1 cellular context compared by ENCODE assay signal in the genomic region with DNA sequence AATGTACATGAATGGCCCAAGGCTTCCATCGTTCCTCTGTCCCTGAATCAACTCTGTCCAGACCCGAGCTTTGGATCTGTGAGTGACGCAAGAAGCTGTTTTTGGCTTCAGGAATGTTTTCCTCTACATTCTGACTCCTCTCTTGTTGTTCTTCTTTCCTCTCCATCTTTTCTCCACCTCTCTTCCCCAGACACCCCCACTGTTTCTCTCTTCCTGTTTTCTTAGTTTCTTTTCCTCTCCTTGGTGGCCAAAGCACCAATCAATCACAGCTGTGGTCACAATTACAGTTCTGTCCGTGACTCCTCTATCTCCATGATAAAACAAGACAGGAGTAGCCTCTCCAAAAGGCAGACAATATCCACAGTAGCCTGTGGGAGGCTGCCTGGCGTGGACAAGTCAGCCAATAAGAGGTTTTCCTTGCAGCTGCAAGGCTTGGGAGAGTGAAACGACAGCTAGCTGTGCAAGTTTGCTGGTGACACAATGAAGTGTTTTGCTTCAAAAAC.
A peak's percentile ranks its signal among the peaks of the same experiment; 100 is the strongest.
TF ChIP-seq lines count a peak whose summit lies in the region.

No MANE protein-coding gene starts in this region.

TF ChIP-seq in K562, 482 proteins besides CTCF, POLR2A, EP300 and RAD21 (continued from another document and continues in another):
- TF ChIP-seq, protein P1, sequence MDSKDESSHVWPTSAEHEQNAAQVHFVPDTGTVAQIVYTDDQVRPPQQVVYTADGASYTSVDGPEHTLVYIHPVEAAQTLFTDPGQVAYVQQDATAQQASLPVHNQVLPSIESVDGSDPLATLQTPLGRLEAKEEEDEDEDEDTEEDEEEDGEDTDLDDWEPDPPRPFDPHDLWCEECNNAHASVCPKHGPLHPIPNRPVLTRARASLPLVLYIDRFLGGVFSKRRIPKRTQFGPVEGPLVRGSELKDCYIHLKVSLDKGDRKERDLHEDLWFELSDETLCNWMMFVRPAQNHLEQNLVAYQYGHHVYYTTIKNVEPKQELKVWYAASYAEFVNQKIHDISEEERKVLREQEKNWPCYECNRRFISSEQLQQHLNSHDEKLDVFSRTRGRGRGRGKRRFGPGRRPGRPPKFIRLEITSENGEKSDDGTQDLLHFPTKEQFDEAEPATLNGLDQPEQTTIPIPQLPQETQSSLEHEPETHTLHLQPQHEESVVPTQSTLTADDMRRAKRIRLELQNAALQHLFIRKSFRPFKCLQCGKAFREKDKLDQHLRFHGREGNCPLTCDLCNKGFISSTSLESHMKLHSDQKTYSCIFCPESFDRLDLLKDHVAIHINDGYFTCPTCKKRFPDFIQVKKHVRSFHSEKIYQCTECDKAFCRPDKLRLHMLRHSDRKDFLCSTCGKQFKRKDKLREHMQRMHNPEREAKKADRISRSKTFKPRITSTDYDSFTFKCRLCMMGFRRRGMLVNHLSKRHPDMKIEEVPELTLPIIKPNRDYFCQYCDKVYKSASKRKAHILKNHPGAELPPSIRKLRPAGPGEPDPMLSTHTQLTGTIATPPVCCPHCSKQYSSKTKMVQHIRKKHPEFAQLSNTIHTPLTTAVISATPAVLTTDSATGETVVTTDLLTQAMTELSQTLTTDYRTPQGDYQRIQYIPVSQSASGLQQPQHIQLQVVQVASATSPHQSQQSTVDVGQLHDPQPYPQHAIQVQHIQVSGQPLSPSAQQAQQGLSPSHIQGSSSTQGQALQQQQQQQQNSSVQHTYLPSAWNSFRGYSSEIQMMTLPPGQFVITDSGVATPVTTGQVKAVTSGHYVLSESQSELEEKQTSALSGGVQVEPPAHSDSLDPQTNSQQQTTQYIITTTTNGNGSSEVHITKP (IDR thresholded peaks at IDR 0.05; ENCODE audit: partially characterized antibody): no peak
- TF ChIP-seq, protein P2, sequence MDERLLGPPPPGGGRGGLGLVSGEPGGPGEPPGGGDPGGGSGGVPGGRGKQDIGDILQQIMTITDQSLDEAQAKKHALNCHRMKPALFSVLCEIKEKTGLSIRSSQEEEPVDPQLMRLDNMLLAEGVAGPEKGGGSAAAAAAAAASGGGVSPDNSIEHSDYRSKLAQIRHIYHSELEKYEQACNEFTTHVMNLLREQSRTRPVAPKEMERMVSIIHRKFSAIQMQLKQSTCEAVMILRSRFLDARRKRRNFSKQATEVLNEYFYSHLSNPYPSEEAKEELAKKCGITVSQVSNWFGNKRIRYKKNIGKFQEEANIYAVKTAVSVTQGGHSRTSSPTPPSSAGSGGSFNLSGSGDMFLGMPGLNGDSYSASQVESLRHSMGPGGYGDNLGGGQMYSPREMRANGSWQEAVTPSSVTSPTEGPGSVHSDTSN (CRISPR knock-in tag; IDR thresholded peaks at IDR 0.05; ENCODE audit: low read depth): no peak
- TF ChIP-seq, protein P2 (tag; conservative IDR thresholded peaks at IDR 0.05; ENCODE audit: low read depth): peak; percentile 72; the same call in 1 of the 2 replicates
- TF ChIP-seq, protein P3, sequence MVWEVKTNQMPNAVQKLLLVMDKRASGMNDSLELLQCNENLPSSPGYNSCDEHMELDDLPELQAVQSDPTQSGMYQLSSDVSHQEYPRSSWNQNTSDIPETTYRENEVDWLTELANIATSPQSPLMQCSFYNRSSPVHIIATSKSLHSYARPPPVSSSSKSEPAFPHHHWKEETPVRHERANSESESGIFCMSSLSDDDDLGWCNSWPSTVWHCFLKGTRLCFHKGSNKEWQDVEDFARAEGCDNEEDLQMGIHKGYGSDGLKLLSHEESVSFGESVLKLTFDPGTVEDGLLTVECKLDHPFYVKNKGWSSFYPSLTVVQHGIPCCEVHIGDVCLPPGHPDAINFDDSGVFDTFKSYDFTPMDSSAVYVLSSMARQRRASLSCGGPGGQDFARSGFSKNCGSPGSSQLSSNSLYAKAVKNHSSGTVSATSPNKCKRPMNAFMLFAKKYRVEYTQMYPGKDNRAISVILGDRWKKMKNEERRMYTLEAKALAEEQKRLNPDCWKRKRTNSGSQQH (CRISPR knock-in tag; IDR thresholded peaks at IDR 0.05): 0 out of 2 replicates have a peak, but pooled peaks have one; percentile 49
- TF ChIP-seq, protein P4, sequence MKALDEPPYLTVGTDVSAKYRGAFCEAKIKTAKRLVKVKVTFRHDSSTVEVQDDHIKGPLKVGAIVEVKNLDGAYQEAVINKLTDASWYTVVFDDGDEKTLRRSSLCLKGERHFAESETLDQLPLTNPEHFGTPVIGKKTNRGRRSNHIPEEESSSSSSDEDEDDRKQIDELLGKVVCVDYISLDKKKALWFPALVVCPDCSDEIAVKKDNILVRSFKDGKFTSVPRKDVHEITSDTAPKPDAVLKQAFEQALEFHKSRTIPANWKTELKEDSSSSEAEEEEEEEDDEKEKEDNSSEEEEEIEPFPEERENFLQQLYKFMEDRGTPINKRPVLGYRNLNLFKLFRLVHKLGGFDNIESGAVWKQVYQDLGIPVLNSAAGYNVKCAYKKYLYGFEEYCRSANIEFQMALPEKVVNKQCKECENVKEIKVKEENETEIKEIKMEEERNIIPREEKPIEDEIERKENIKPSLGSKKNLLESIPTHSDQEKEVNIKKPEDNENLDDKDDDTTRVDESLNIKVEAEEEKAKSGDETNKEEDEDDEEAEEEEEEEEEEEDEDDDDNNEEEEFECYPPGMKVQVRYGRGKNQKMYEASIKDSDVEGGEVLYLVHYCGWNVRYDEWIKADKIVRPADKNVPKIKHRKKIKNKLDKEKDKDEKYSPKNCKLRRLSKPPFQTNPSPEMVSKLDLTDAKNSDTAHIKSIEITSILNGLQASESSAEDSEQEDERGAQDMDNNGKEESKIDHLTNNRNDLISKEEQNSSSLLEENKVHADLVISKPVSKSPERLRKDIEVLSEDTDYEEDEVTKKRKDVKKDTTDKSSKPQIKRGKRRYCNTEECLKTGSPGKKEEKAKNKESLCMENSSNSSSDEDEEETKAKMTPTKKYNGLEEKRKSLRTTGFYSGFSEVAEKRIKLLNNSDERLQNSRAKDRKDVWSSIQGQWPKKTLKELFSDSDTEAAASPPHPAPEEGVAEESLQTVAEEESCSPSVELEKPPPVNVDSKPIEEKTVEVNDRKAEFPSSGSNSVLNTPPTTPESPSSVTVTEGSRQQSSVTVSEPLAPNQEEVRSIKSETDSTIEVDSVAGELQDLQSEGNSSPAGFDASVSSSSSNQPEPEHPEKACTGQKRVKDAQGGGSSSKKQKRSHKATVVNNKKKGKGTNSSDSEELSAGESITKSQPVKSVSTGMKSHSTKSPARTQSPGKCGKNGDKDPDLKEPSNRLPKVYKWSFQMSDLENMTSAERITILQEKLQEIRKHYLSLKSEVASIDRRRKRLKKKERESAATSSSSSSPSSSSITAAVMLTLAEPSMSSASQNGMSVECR (CRISPR knock-in tag; IDR thresholded peaks at IDR 0.05): no peak
- peak; percentile 59; the same call in 1 of the 2 replicates for TF ChIP-seq MTA1 (IDR thresholded peaks at IDR 0.05; ENCODE audit: borderline replicate concordance)
- peak; percentile 62; the same call in 1 of the 2 replicates for TF ChIP-seq PHF21A (IDR thresholded peaks at IDR 0.05; ENCODE audit: borderline replicate concordance, low read depth)
- TF ChIP-seq, protein P5, sequence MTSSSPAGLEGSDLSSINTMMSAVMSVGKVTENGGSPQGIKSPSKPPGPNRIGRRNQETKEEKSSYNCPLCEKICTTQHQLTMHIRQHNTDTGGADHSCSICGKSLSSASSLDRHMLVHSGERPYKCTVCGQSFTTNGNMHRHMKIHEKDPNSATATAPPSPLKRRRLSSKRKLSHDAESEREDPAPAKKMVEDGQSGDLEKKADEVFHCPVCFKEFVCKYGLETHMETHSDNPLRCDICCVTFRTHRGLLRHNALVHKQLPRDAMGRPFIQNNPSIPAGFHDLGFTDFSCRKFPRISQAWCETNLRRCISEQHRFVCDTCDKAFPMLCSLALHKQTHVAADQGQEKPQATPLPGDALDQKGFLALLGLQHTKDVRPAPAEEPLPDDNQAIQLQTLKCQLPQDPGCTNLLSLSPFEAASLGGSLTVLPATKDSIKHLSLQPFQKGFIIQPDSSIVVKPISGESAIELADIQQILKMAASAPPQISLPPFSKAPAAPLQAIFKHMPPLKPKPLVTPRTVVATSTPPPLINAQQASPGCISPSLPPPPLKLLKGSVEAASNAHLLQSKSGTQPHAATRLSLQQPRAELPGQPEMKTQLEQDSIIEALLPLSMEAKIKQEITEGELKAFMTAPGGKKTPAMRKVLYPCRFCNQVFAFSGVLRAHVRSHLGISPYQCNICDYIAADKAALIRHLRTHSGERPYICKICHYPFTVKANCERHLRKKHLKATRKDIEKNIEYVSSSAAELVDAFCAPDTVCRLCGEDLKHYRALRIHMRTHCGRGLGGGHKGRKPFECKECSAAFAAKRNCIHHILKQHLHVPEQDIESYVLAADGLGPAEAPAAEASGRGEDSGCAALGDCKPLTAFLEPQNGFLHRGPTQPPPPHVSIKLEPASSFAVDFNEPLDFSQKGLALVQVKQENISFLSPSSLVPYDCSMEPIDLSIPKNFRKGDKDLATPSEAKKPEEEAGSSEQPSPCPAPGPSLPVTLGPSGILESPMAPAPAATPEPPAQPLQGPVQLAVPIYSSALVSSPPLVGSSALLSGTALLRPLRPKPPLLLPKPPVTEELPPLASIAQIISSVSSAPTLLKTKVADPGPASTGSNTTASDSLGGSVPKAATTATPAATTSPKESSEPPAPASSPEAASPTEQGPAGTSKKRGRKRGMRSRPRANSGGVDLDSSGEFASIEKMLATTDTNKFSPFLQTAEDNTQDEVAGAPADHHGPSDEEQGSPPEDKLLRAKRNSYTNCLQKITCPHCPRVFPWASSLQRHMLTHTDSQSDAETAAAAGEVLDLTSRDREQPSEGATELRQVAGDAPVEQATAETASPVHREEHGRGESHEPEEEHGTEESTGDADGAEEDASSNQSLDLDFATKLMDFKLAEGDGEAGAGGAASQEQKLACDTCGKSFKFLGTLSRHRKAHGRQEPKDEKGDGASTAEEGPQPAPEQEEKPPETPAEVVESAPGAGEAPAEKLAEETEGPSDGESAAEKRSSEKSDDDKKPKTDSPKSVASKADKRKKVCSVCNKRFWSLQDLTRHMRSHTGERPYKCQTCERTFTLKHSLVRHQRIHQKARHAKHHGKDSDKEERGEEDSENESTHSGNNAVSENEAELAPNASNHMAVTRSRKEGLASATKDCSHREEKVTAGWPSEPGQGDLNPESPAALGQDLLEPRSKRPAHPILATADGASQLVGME (CRISPR knock-in tag; IDR thresholded peaks at IDR 0.05): 0 out of 2 replicates have a peak, but pooled peaks have one; percentile 9
- no peak for TF ChIP-seq XRCC4 (IDR thresholded peaks at IDR 0.05; ENCODE audit: extremely low read depth, insufficient read depth, insufficient read length)
- TF ChIP-seq, protein P6, sequence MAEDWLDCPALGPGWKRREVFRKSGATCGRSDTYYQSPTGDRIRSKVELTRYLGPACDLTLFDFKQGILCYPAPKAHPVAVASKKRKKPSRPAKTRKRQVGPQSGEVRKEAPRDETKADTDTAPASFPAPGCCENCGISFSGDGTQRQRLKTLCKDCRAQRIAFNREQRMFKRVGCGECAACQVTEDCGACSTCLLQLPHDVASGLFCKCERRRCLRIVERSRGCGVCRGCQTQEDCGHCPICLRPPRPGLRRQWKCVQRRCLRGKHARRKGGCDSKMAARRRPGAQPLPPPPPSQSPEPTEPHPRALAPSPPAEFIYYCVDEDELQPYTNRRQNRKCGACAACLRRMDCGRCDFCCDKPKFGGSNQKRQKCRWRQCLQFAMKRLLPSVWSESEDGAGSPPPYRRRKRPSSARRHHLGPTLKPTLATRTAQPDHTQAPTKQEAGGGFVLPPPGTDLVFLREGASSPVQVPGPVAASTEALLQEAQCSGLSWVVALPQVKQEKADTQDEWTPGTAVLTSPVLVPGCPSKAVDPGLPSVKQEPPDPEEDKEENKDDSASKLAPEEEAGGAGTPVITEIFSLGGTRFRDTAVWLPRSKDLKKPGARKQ (CRISPR knock-in tag; IDR thresholded peaks at IDR 0.05): no peak
- peak; percentile 77 for TF ChIP-seq MEIS2 (IDR thresholded peaks at IDR 0.05; ENCODE audit: partially characterized antibody)
- TF ChIP-seq ZBED1 (IDR thresholded peaks at IDR 0.05): no peak
- TF ChIP-seq C11orf30 (IDR thresholded peaks at IDR 0.05; ENCODE audit: low read depth): no peak
